ENCODE assay signal across 10 cellular contexts in the genomic region with DNA sequence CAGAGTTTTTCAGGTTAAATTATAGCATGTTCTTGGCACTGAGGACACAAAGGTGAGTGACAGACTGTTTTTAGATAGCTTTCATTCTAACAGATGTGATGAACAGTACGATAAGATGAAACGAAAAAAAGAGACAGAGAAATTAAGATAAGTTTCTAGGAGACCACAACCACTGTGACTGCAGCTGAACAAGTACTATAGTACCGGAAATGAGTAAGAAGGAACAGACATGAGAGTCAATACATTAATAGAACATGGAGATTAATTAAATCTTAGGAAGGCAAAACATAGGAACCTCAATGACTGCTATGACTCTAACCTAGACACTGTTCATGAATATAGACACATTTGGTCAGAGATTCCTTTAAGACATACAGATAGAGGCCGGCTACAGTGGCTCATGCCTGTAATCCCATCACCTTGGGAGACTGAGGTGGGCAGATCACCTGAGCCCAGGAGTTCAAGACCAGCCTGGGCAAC. TPM values are rescaled to one million over a fixed set of nuclear protein-coding genes. Genes with fewer than 3 reads are reported as not detected.
A peak's percentile ranks its signal among the peaks of the same experiment; 100 is the strongest.
DNase-seq lines count a peak whose midpoint lies in the region; ATAC-seq and FAIRE-seq lines count a peak whose summit lies in the region.
"Had no signal": no experiment of that assay in that cellular context is flagged by ENCODE, and none has a peak within 500 bp of the region (broad histone marks: within the 10 kb centered on the region; RNA-seq: fewer than 3 reads in every experiment).

No MANE protein-coding gene starts in this region.

- peak overlapping the region in 1 of 2 donors; percentile 45 for H3K27ac ChIP-seq in small intestine (ENCODE audit: low read depth in 1 of 2, low read length in 1 of 2)
- H3K27ac ChIP-seq: HL-60 had no signal

- H3K27ac Mint-ChIP-seq in activated CD4-positive, alpha-beta T cell treated with anti-CD3 and anti-CD28 coated beads for 36 hours = peak overlapping the region; percentile 45

- H3K27me3 Mint-ChIP-seq in activated CD4-positive, alpha-beta T cell treated with anti-CD3 and anti-CD28 coated beads for 36 hours = no peaks in the 10 kb centered on the region

- FAIRE-seq in small intestine (lab: Jason Lieb, UNC) = no peak
- no peak for FAIRE-seq in urothelium cell line (lab: Jason Lieb, UNC)

- ATAC-seq in activated CD4-positive, alpha-beta T cell treated with anti-CD3 and anti-CD28 coated beads for 36 hours = peak; percentile 87
- peak; percentile 93 for ATAC-seq in HG02678 (IDR thresholded peaks at IDR 0.05; ENCODE audit: unreplicated experiment)

- peaks cover 22% of the 10 kb centered on the region for H3K36me3 Mint-ChIP-seq in activated CD4-positive, alpha-beta T cell treated with anti-CD3 and anti-CD28 coated beads for 36 hours (ENCODE audit: low read depth)

- no peaks in the 10 kb centered on the region for H3K27me3 ChIP-seq in small intestine (ENCODE audit: control insufficient read depth in 2 of 2, insufficient read depth in 2 of 2, low read length in 2 of 2)

- no peaks in the 10 kb centered on the region for H3K9me3 ChIP-seq in small intestine (ENCODE audit: control insufficient read depth, low read depth)

- H3K4me3 Mint-ChIP-seq in activated CD4-positive, alpha-beta T cell treated with anti-CD3 and anti-CD28 coated beads for 36 hours = peak overlapping the region; percentile 18

- CTCF ChIA-PET in activated CD4-positive, alpha-beta T cell treated with anti-CD3 and anti-CD28 coated beads for 36 hours (lab: Charles Lee) = interaction anchor here (0.6 to 0.9 kb wide), 3 partner anchors 11 to 414 kb away, joined by 3 to 4 read pairs (median 3); no protein-coding TSS in a partner anchor

- 70 to 76% (median 72%) methylated on average over 4 of the region's 4 CpGs for WGBS in small intestine, 3 donors

- peak; percentile 23 for DNase-seq in activated CD4-positive, alpha-beta T cell treated with anti-CD3 and anti-CD28 coated beads for 36 hours
- DNase-seq in activated CD4-positive, alpha-beta T cell treated with anti-CD3 and anti-CD28 coated beads, Interleukin-2, amount 50 U/mL, for 1 hour = no peak
- DNase-seq in MV-4-11 (lab: John Stamatoyannopoulos, UW) (peak; percentile 13), small intestine (peak; percentile 39), urothelium cell line (ENCODE audit: low spot score) (no peak), NCI-H1930 (lab: John Stamatoyannopoulos, UW) (no peak), NCI-H1105 (lab: John Stamatoyannopoulos, UW) (no peak)
- DNase-seq: mesenchymal stem cell had no signal

- intact Hi-C loops in activated CD4-positive, alpha-beta T cell treated with anti-CD3 and anti-CD28 coated beads for 36 hours (cut with DNase I, micrococcal nuclease) = loop anchor here (1.0 to 5.0 kb wide), 8 partner anchors 16 to 169 kb away; a partner anchor contains a TSS

- H3K4me1 ChIP-seq in small intestine (ENCODE audit: control insufficient read depth in 2 of 2, insufficient read depth in 1 of 2, low read depth in 1 of 2, low read length in 1 of 2) = no peaks in the 10 kb centered on the region

- POLR2A ChIA-PET in activated CD4-positive, alpha-beta T cell treated with anti-CD3 and anti-CD28 coated beads for 36 hours (lab: Charles Lee) = interaction anchor here (0.9 kb wide), 2 partner anchors 40 to 842 kb away, joined by 3 read pairs; a partner anchor contains a TSS

- no peaks in the 10 kb centered on the region for H3K36me3 ChIP-seq in small intestine (ENCODE audit: control insufficient read depth in 2 of 2, insufficient read depth in 2 of 2, low read length in 2 of 2)

- H3K4me3 ChIP-seq in small intestine (ENCODE audit: low read depth in 1 of 2, low read length in 2 of 2) = no peak overlapping the region

- H3K4me1 Mint-ChIP-seq in activated CD4-positive, alpha-beta T cell treated with anti-CD3 and anti-CD28 coated beads for 36 hours = peaks cover 59% of the 10 kb centered on the region

- no peaks in the 10 kb centered on the region for H3K9me3 Mint-ChIP-seq in activated CD4-positive, alpha-beta T cell treated with anti-CD3 and anti-CD28 coated beads for 36 hours (ENCODE audit: low read depth)

RNA-seq across cellular contexts. Expression of a gene that starts 40.2 kb away (rescaled TPM):
- total RNA-seq in activated CD4-positive, alpha-beta T cell treated with anti-CD3 and anti-CD28 coated beads for 36 hours = 100 to 1,000 TPM; 133 to 141 TPM
- 10 to 100 TPM; 23.0 to 34.7 (median 26.7) TPM for polyA plus RNA-seq in small intestine

Comparison
In these comparisons a context has a peak if more than half of its experiments do, and no peak if none do; other contexts are left out.
1. DNase-seq: peak in activated CD4-positive, alpha-beta T cell treated with anti-CD3 and anti-CD28 coated beads for 36 hours (single experiment), MV-4-11 (single experiment) and small intestine (single experiment); none in activated CD4-positive, alpha-beta T cell treated with anti-CD3 and anti-CD28 coated beads, Interleukin-2, amount 50 U/mL, for 1 hour (single experiment), urothelium cell line (single experiment), NCI-H1930 (0 of 2) and NCI-H1105 (single experiment).